ENCODE assay signal across 11 cellular contexts in the genomic region with DNA sequence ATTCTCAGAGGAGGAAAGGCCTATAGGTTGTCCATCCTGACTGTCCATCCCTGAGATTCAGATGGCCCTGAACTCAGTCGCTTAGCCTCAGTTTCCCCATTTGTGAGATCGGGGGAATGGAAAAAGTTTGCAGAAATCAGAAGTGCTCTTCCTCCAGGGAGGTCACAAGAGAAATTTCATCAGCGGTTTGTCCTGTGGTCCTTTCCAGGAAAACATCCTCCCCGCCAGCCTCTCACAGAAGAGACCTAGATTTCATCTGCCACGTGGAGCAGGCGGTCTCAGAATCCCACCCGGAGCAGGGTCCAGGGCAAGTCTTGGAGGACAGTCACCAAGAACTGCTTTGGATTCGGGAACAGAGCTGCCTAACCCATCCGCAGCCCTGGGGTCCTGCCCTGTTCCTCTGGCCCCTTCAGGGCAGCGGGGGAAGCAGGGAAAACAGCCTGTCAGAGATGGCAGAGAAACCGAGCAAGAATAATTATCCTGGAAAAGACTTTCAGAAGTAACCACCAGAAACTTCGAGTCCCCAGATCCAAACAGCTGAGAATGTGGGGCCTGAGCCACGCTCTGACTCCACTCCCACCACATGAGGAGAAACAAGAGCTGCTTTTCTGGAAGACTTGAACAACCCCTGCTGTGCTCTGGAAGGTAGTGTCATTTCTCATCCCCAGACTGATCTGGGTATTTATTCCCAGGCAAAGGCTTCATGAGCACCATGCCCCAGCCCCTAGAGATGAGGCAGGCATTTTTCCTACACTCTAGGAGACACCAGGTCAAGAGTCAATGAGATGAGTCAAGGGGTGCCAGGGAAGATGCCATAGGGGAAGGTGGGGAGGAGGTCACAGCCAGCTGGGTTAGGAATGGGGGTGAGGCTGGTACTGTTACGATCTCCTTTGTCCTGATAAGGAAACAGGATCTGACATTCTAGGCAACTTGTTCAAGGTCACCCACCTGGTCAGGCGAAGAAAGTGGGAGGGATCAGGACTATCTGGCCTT. TPM values are rescaled to one million over a fixed set of nuclear protein-coding genes. Genes with fewer than 3 reads are reported as not detected.
DNase-seq lines count a peak whose midpoint lies in the region; ATAC-seq, FAIRE-seq and TF ChIP-seq lines count a peak whose summit lies in the region.
"Had no signal": no experiment of that assay in that cellular context is flagged by ENCODE, and none has a peak within 500 bp of the region (broad histone marks: within the 10 kb centered on the region; RNA-seq: fewer than 3 reads in every experiment).

No MANE protein-coding gene starts in this region.

- TF ChIP-seq CTCF in IMR-90 (conservative IDR thresholded peaks at IDR 0.05; ENCODE audit: low read depth, low read length) (no peak), astrocyte of the spinal cord (IDR thresholded peaks at IDR 0.05; ENCODE audit: low read depth, low read length) (no peak), transverse colon (IDR thresholded peaks at IDR 0.05) (no peak)

- H2AFZ ChIP-seq in IMR-90 (replicated peaks; ENCODE audit: low read length, poor library complexity): peak overlapping the region; percentile 88

- H3K4me1 Mint-ChIP-seq in naive thymus-derived CD4-positive, alpha-beta T cell: peaks cover 0 to 15% (median 4%) of the 10 kb centered on the region in 7 donors

- H3K36me3 Mint-ChIP-seq in naive thymus-derived CD4-positive, alpha-beta T cell: no peaks in the 10 kb centered on the region
- H3K36me3 Mint-ChIP-seq: activated naive CD8-positive, alpha-beta T cell had no signal

- H2AK9ac ChIP-seq in IMR-90 (replicated peaks; ENCODE audit: low read depth, low read length, poor library complexity): peak overlapping the region; percentile 48

- intact Hi-C loops in IMR-90 (cut with micrococcal nuclease): loop anchor here (5.0 to 10.0 kb wide), 3 partner anchors 39 to 362 kb away; partner anchors contain the start of gene PKD1L1
- intact Hi-C loops in naive thymus-derived CD4-positive, alpha-beta T cell (cut with micrococcal nuclease): no loop called here
- intact Hi-C loops in transverse colon (cut with DNase I; ENCODE audit: low total_unique reads): no loop called here

- no peaks in the 10 kb centered on the region for H4K20me1 ChIP-seq in IMR-90 (ENCODE audit: insufficient read depth, low read length)

- H2BK15ac ChIP-seq in IMR-90 (ENCODE audit: low read depth, low read length): peak overlapping the region; percentile 46; the same call in 2 of the 3 replicates

- H3K9ac ChIP-seq in IMR-90 (ENCODE audit: low read depth, low read length): no peak overlapping the region

- H3K4me3 ChIP-seq in IMR-90 (ENCODE audit: insufficient read depth, low read depth, low read length) (no peak overlapping the region), astrocyte of the spinal cord (ENCODE audit: low read depth, low read length) (no peak overlapping the region), transverse colon (peak overlapping the region in 1 of 4 donors; percentile 95)
- no peak overlapping the region for H3K4me3 ChIP-seq in naive thymus-derived CD4-positive, alpha-beta T cell (ENCODE audit: low read length)

- in situ Hi-C loops in IMR-90 (cut with MboI; ENCODE audit: low sequenced_read_pairs) (loop anchor here (10.0 kb wide), 1 partner anchor 232 kb away; no protein-coding TSS in a partner anchor), astrocyte of the spinal cord (cut with HindIII; ENCODE audit: low sequenced_read_pairs) (no loop called here), transverse colon (cut with MboI; ENCODE audit: low pct_ligation_motif_present in 1 of 4, low pct_unique_long_range_greater_than_20kb in 1 of 4, low sequenced_read_pairs in 3 of 4) (loop anchor here in 2 of 4 donors (25.0 kb wide), 2 partner anchors 121 to 229 kb away; no protein-coding TSS in a partner anchor)

- no peak for FAIRE-seq in GM12892 (lab: Jason Lieb, UNC)
- FAIRE-seq: islet of Langerhans had no signal

- H3K27me3 Mint-ChIP-seq in naive thymus-derived CD4-positive, alpha-beta T cell: peaks cover 29 to 42% (median 38%) of the 10 kb centered on the region in 5 donors

- H3K27me3 ChIP-seq in IMR-90 (ENCODE audit: control insufficient read depth, insufficient read depth, low read length) (no peaks in the 10 kb centered on the region), transverse colon (no peaks in the 10 kb centered on the region)
- no peaks in the 10 kb centered on the region for H3K27me3 ChIP-seq in naive thymus-derived CD4-positive, alpha-beta T cell (ENCODE audit: control insufficient read depth in 2 of 2, insufficient read depth in 2 of 2, low read length in 2 of 2)

- H2BK20ac ChIP-seq in IMR-90 (ENCODE audit: low read depth, low read length): peak overlapping the region; percentile 87

- H2BK5ac ChIP-seq in IMR-90 (ENCODE audit: low read depth, low read length, poor library complexity, severe bottlenecking): peak overlapping the region; percentile 6

- DNase-seq in IMR-90 (no peak), astrocyte of the spinal cord (ENCODE audit: low read depth, low spot score) (peak; percentile 77), transverse colon (no peak), SKM-1 (lab: John Stamatoyannopoulos, UW; ENCODE audit: unreplicated experiment) (no peak), GM12892 (ENCODE audit: insufficient read length) (no peak), COLO668 (lab: John Stamatoyannopoulos, UW; ENCODE audit: unreplicated experiment) (no peak), AG08396 (ENCODE audit: low spot score) (no peak)
- no peak for DNase-seq in naive thymus-derived CD4-positive, alpha-beta T cell
- DNase-seq: activated CD8-positive, alpha-beta T cell treated with anti-CD3 and anti-CD28 coated beads for 36 hours had no signal

- peak overlapping the region; percentile 45 to 55; a peak in 2 of 4 replicates for H4K8ac ChIP-seq in IMR-90 (ENCODE audit: low read depth in 2 of 2, low read length in 2 of 2)

- peak overlapping the region; percentile 61; the same call in 1 of the 2 replicates for H3K14ac ChIP-seq in IMR-90 (replicated peaks; ENCODE audit: low read depth, low read length)

- no peaks in the 10 kb centered on the region for H3K9me3 ChIP-seq in IMR-90 (ENCODE audit: control insufficient read depth, insufficient read depth, low read length)
- H3K9me3 ChIP-seq in naive thymus-derived CD4-positive, alpha-beta T cell (ENCODE audit: control insufficient read depth in 2 of 3, low read length in 3 of 3): no peaks in the 10 kb centered on the region
- no peaks in the 10 kb centered on the region for H3K9me3 ChIP-seq in transverse colon

- TF ChIP-seq POLR2A in IMR-90 (IDR thresholded peaks at IDR 0.05; ENCODE audit: low read depth, low read length): no peak
- TF ChIP-seq POLR2A in transverse colon (IDR thresholded peaks at IDR 0.05): no peak
- no peak for TF ChIP-seq POLR2A in GM12892 (IDR thresholded peaks at IDR 0.05; ENCODE audit: low read depth, low read length)

- H3K4me2 ChIP-seq in IMR-90 (ENCODE audit: low read depth, low read length): no peak overlapping the region

- peak overlapping the region; percentile 31; the same call in 1 of the 2 replicates for H4K5ac ChIP-seq in IMR-90 (ENCODE audit: low read depth, low read length)

- ATAC-seq in IMR-90 (ENCODE audit: low read depth): no peak
- peak; percentile 55 for ATAC-seq in naive thymus-derived CD4-positive, alpha-beta T cell
- ATAC-seq: activated CD8-positive, alpha-beta T cell treated with anti-CD3 and anti-CD28 coated beads for 36 hours had no signal

- no peak overlapping the region for H3K27ac Mint-ChIP-seq in naive thymus-derived CD4-positive, alpha-beta T cell
- H3K27ac Mint-ChIP-seq: activated CD8-positive, alpha-beta T cell treated with anti-CD3 and anti-CD28 coated beads for 36 hours; activated naive CD8-positive, alpha-beta T cell had no signal

- peak overlapping the region; percentile 89 for H2BK120ac ChIP-seq in IMR-90 (ENCODE audit: low read depth, low read length)

- H2AK5ac ChIP-seq in IMR-90 (ENCODE audit: low read depth, low read length): peak overlapping the region; percentile 84

- H3K18ac ChIP-seq in IMR-90 (ENCODE audit: low read depth, low read length): no peak overlapping the region; the same call in 1 of the 2 replicates

- H3K4ac ChIP-seq in IMR-90 (ENCODE audit: low read depth, low read length): peak overlapping the region; percentile 78

- H3K4me1 ChIP-seq in IMR-90 (ENCODE audit: control insufficient read depth, insufficient read depth, low read length): peaks cover 26% of the 10 kb centered on the region
- no peaks in the 10 kb centered on the region for H3K4me1 ChIP-seq in naive thymus-derived CD4-positive, alpha-beta T cell (ENCODE audit: control insufficient read depth in 2 of 2, insufficient read depth in 2 of 2, low read length in 2 of 2)
- peaks cover 0 to 56% (median 26%) of the 10 kb centered on the region in 4 donors for H3K4me1 ChIP-seq in transverse colon

- H3K27ac ChIP-seq in IMR-90 (ENCODE audit: insufficient read depth, low read length): no peak overlapping the region
- no peak overlapping the region for H3K27ac ChIP-seq in naive thymus-derived CD4-positive, alpha-beta T cell (ENCODE audit: low read depth, low read length)
- H3K27ac ChIP-seq in transverse colon: peak overlapping the region in 3 of 4 donors; percentile 80 to 93 (median 93)

- peaks cover 17 to 36% of the 10 kb centered on the region in 2 experiments for H3K79me1 ChIP-seq in IMR-90 (ENCODE audit: low read depth in 1 of 2, low read length in 2 of 2)

- no peak for TF ChIP-seq RAD21 in IMR-90 (IDR thresholded peaks at IDR 0.05; ENCODE audit: low read length)

- peak overlapping the region; percentile 48 for H4K91ac ChIP-seq in IMR-90 (ENCODE audit: insufficient read depth, low read depth, low read length)

- CTCF ChIA-PET in IMR-90 (lab: Yijun Ruan, JAX): interaction anchor here (0.6 to 0.7 kb wide), 2 partner anchors 123 to 176 kb away, joined by 3 read pairs; no protein-coding TSS in a partner anchor
- CTCF ChIA-PET in naive thymus-derived CD4-positive, alpha-beta T cell (lab: Charles Lee): no interaction called here

- POLR2A ChIA-PET in IMR-90 (lab: Charles Lee; ENCODE audit: unreplicated experiment): interaction anchor here (0.5 kb wide), 1 partner anchor 16 kb away, joined by 9 read pairs; no protein-coding TSS in a partner anchor
- POLR2A ChIA-PET in naive thymus-derived CD4-positive, alpha-beta T cell (lab: Charles Lee): no interaction called here

- TF ChIP-seq EP300 in transverse colon (IDR thresholded peaks at IDR 0.05; ENCODE audit: low read depth): no peak

- 86% methylated on average over 8 of the region's 15 CpGs; no CpG with 5 or more reads in 1 of the 2 experiments for WGBS in IMR-90 (ENCODE audit: extremely low coverage in 2 of 2, insufficient read length in 1 of 2), 2 experiments
- WGBS in transverse colon (ENCODE audit: low coverage in 1 of 2), 2 donors: 60 to 80% methylated on average over 1 to 15 of the region's 15 CpGs

- BruUV-seq in IMR-90 (replicated peaks; lab: Mats Ljungman, UMichigan): no TSS peak

- H3K36me3 ChIP-seq in IMR-90 (ENCODE audit: control insufficient read depth, insufficient read depth, low read length) (peaks cover 4% of the 10 kb centered on the region), transverse colon (no peaks in the 10 kb centered on the region)
- H3K36me3 ChIP-seq in naive thymus-derived CD4-positive, alpha-beta T cell (ENCODE audit: control insufficient read depth in 2 of 3, insufficient read depth in 3 of 3, low read length in 3 of 3): no peaks in the 10 kb centered on the region

- H3K4me3 Mint-ChIP-seq in naive thymus-derived CD4-positive, alpha-beta T cell: no peak overlapping the region
- H3K4me3 Mint-ChIP-seq: activated CD8-positive, alpha-beta T cell treated with anti-CD3 and anti-CD28 coated beads for 36 hours; activated naive CD8-positive, alpha-beta T cell had no signal

- dilution Hi-C loops in IMR-90 (cut with HindIII; ENCODE audit: low sequenced_read_pairs, unreplicated experiment): no loop called here

- H3K56ac ChIP-seq in IMR-90 (ENCODE audit: extremely low read depth, insufficient read depth, low read length): no peak overlapping the region

- H3K9me3 Mint-ChIP-seq in naive thymus-derived CD4-positive, alpha-beta T cell: peaks cover 0 to 8% (median 2%) of the 10 kb centered on the region in 11 donors
- H3K9me3 Mint-ChIP-seq: activated CD8-positive, alpha-beta T cell treated with anti-CD3 and anti-CD28 coated beads for 36 hours had no signal

- peak overlapping the region; percentile 80 for H3K23ac ChIP-seq in IMR-90 (ENCODE audit: low read depth, low read length)

- peaks cover 16% of the 10 kb centered on the region for H3K9me1 ChIP-seq in IMR-90 (ENCODE audit: insufficient read depth, low read length)

RNA-seq across cellular contexts. Expression of gene TNS3, which starts 1.1 kb away (rescaled TPM):
- 58.9 and 64.3 TPM in 2 replicates for total RNA-seq in IMR-90 (2012; rRNA removed)
- 75.6 and 79.2 TPM in 2 replicates for polyA plus RNA-seq in IMR-90 (2012; rRNA removed)
- polyA plus RNA-seq in IMR-90 (2012; cell fraction: cytosol; rRNA removed): 45.5 and 62.9 TPM in 2 replicates
- 103 and 160 TPM in 2 replicates for polyA plus RNA-seq in IMR-90 (2012; cell fraction: nucleus; rRNA removed; ENCODE audit: low replicate concordance)
- total RNA-seq in naive thymus-derived CD4-positive, alpha-beta T cell: 10 to 100 TPM in 1 of 5 experiments, 1 to 10 TPM in 3, under 1 TPM in 1; 0.85 to 38.3 (median 2.6) TPM
- not detected for polyA plus RNA-seq in naive thymus-derived CD4-positive, alpha-beta T cell
- total RNA-seq in transverse colon: 100 to 1,000 TPM in 1 of 4 donors, 10 to 100 TPM in 3; 58.5 to 104 (median 72.7) TPM
- 2.6 TPM for polyA plus RNA-seq in GM12892 (2012; ENCODE audit: missing spikeins)

Comparison
In these comparisons a context has a peak if more than half of its experiments do, and no peak if none do; other contexts are left out.
1. H3K27ac ChIP-seq: peak in transverse colon (3 of 4); none in IMR-90 (single experiment) and naive thymus-derived CD4-positive, alpha-beta T cell (single experiment).